ENCODE assay signal across 1 cellular context in the genomic region with DNA sequence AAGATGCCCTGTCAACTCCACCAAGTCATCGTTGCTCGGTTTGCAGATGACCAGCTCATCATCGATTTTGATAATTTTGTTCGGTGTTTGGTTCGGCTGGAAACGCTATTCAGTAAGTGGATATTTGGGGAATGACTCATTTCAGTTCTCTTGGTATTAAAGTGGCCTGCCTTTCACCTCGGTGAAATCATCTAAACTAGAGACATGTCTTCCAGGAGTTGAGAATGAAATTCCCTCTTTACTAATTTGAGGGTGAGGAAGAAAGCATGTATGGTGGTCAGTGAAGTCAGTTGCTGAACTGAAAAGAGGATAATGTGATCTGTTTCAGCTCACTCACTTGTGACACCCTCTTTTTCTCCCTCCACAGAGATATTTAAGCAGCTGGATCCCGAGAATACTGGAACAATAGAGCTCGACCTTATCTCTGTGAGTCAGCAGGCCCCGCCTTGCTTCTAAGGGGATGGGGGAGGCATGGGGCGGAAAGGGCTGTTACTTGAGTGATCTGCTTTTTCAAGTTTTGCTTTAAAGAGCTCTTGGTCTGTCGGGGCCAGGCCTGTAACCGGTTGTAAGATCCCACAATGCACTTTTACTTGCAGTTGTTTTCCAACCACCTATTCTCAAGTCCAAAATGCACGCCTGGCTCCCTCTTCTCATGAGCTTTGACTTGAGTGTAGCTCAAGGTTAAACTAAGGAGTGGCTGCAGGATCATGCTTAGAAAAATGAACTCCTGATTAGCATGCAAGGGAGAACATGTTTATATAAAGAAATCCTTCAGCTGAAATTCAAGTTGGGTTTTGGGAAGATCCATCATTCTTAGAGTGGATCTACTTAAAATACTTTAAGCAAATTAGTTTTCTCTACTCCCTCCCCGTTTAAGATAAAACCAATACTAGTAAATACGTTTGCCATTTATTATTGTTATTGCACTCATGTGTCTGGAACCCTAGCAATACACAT.
A peak's percentile ranks its signal among the peaks of the same experiment; 100 is the strongest.
TF ChIP-seq lines count a peak whose summit lies in the region.

No MANE protein-coding gene starts in this region.

TF ChIP-seq in K562, 482 proteins besides CTCF, POLR2A, EP300 and RAD21 (continued from another document):
- TF ChIP-seq ZBTB11 (CRISPR knock-in tag; IDR thresholded peaks at IDR 0.05) (peak in 1 of 3 experiments; percentile 74; a peak in 2 of 6 replicates), TCF7 (IDR thresholded peaks at IDR 0.05; ENCODE audit: borderline replicate concordance) (peak; percentile 86; the same call in 1 of the 2 replicates), SMARCC2 (IDR thresholded peaks at IDR 0.05; ENCODE audit: low read depth) (peak; percentile 95), FOS (IDR thresholded peaks at IDR 0.05; ENCODE audit: extremely low read depth, insufficient read length) (peak; percentile 44), RNF2 (IDR thresholded peaks at IDR 0.05) (peak; percentile 83), OTX1 (CRISPR knock-in tag; IDR thresholded peaks at IDR 0.05) (no peak), CAMTA2 (CRISPR knock-in tag; conservative IDR thresholded peaks at IDR 0.05) (no peak), RUNX1 (IDR thresholded peaks at IDR 0.05; ENCODE audit: low read depth) (0 out of 2 replicates have a peak, but pooled peaks have one; percentile 20), ZKSCAN1 (IDR thresholded peaks at IDR 0.05; ENCODE audit: low read depth, low read length) (no peak), TBL1XR1 (IDR thresholded peaks at IDR 0.05; ENCODE audit: low read length in 2 of 2) (peak in 1 of 2 experiments; percentile 58; a peak in 3 of 4 replicates), HEY1 (CRISPR knock-in tag; IDR thresholded peaks at IDR 0.05; ENCODE audit: borderline replicate concordance) (0 out of 2 replicates have a peak, but pooled peaks have one; percentile 33), ETV5 (CRISPR knock-in tag; IDR thresholded peaks at IDR 0.05; ENCODE audit: low read depth) (peak; percentile 73; the same call in 1 of the 2 replicates), MAFF (IDR thresholded peaks at IDR 0.05; ENCODE audit: low read length) (peak; percentile 65), TAF7 (tag; IDR thresholded peaks at IDR 0.05) (0 out of 2 replicates have a peak, but pooled peaks have one; percentile 20), DEAF1 (CRISPR knock-in tag; IDR thresholded peaks at IDR 0.05) (0 out of 2 replicates have a peak, but pooled peaks have one; percentile 1), C11orf30 (IDR thresholded peaks at IDR 0.05; ENCODE audit: low read depth) (peak; percentile 74), ZNF644 (tag; IDR thresholded peaks at IDR 0.05; ENCODE audit: low read depth) (peak; percentile 75; the same call in 1 of the 2 replicates), CC2D1A (IDR thresholded peaks at IDR 0.05) (peak; percentile 83), ZFX (CRISPR knock-in tag; IDR thresholded peaks at IDR 0.05) (peak; percentile 45), YY1 (IDR thresholded peaks at IDR 0.05; ENCODE audit: borderline replicate concordance in 1 of 3, control insufficient read depth in 1 of 3, extremely low read depth in 1 of 3, insufficient read depth in 3 of 3, insufficient read length in 1 of 3, insufficient replicate concordance in 2 of 3, low read depth in 1 of 3, low read length in 2 of 3) (peak in 1 of 3 experiments; percentile 67), RBM34 (IDR thresholded peaks at IDR 0.05; ENCODE audit: borderline replicate concordance, insufficient read depth, low read length) (no peak), ZNF445 (CRISPR knock-in tag; IDR thresholded peaks at IDR 0.05; ENCODE audit: low read depth) (0 out of 2 replicates have a peak, but pooled peaks have one; percentile 54), ATF7 (IDR thresholded peaks at IDR 0.05) (peak; percentile 75), ZFPM2 (CRISPR knock-in tag; IDR thresholded peaks at IDR 0.05) (0 out of 2 replicates have a peak, but pooled peaks have one; percentile 27)
- TF ChIP-seq, protein P1, sequence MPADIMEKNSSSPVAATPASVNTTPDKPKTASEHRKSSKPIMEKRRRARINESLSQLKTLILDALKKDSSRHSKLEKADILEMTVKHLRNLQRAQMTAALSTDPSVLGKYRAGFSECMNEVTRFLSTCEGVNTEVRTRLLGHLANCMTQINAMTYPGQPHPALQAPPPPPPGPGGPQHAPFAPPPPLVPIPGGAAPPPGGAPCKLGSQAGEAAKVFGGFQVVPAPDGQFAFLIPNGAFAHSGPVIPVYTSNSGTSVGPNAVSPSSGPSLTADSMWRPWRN (IDR thresholded peaks at IDR 0.05; ENCODE audit: low read depth), result 0 out of 2 replicates have a peak, but pooled peaks have one; percentile 52
TF ChIP-seq in K562: peak in this region for 207.
